21 cellular contexts compared by ENCODE assay signal in genomic region chr4:163818673-163819072, GRCh38.
"Had no signal": no experiment of that assay in that cellular context is flagged by ENCODE, and none has a peak within 500 bp of the region (broad histone marks: within the 10 kb centered on the region; RNA-seq: fewer than 3 reads in every experiment).

No MANE protein-coding gene starts in this region.

- H3K27ac ChIP-seq: coronary artery, ovary, right atrium auricular region, sigmoid colon, skin epidermis, thoracic aorta, transverse colon had no signal

- H3K4me1 Mint-ChIP-seq: mesothelial cell of epicardium; natural killer cell; neural crest cell; stimulated activated naive CD8-positive, alpha-beta T cell treated with anti-CD3 and anti-CD28 coated beads, Interleukin-15, amount 100 ng/mL, for 72 hours had no signal

- H3K9me3 Mint-ChIP-seq: mesothelial cell of epicardium; neural crest cell; stimulated activated naive B cell treated with anti-CD40 and anti-IgM and Interleukin-4, amounts not matched to agents 10 μg/mL and 1 μg/mL and 100 μg/mL, for 72 hours; stimulated activated naive CD8-positive, alpha-beta T cell treated with anti-CD3 and anti-CD28 coated beads, Interleukin-15, amount 100 ng/mL, for 72 hours had no signal

- DNase-seq: effector CD4-positive, alpha-beta T cell; foreskin melanocyte; head of caudate nucleus; hippocampal formation; kidney glomerular epithelial cell; natural killer cell; nucleus accumbens; ovary; sigmoid colon; stimulated activated CD4-positive, alpha-beta T cell treated with anti-CD3 and anti-CD28 coated beads, Interleukin-2, amount 100 ng/mL, for 24 hours; stimulated activated CD4-positive, alpha-beta T cell treated with anti-CD3 and anti-CD28 coated beads, Interleukin-4, amount 100 ng/mL, for 4 hours; stimulated activated naive B cell treated with anti-CD40 and anti-IgM and Interleukin-4, amounts not matched to agents 10 μg/mL and 1 μg/mL and 100 μg/mL, for 72 hours; stimulated activated naive CD8-positive, alpha-beta T cell treated with anti-CD3 and anti-CD28 coated beads, Interleukin-15, amount 100 ng/mL, for 72 hours; transverse colon had no signal

- FAIRE-seq: islet of Langerhans had no signal

- H3K27ac Mint-ChIP-seq: mesothelial cell of epicardium; natural killer cell; stimulated activated naive B cell treated with anti-CD40 and anti-IgM and Interleukin-4, amounts not matched to agents 10 μg/mL and 1 μg/mL and 100 μg/mL, for 72 hours; stimulated activated naive CD8-positive, alpha-beta T cell treated with anti-CD3 and anti-CD28 coated beads, Interleukin-15, amount 100 ng/mL, for 72 hours had no signal

- H3K36me3 ChIP-seq: ovary, right atrium auricular region, sigmoid colon, thoracic aorta, transverse colon had no signal

- H3K27me3 Mint-ChIP-seq: stimulated activated naive B cell treated with anti-CD40 and anti-IgM and Interleukin-4, amounts not matched to agents 10 μg/mL and 1 μg/mL and 100 μg/mL, for 72 hours; stimulated activated naive CD8-positive, alpha-beta T cell treated with anti-CD3 and anti-CD28 coated beads, Interleukin-15, amount 100 ng/mL, for 72 hours had no signal

- H3K36me3 Mint-ChIP-seq: mesothelial cell of epicardium; natural killer cell; stimulated activated naive B cell treated with anti-CD40 and anti-IgM and Interleukin-4, amounts not matched to agents 10 μg/mL and 1 μg/mL and 100 μg/mL, for 72 hours had no signal

- H3K4me1 ChIP-seq: right atrium auricular region, sigmoid colon, transverse colon had no signal

- H3K4me3 ChIP-seq: coronary artery, ovary, right atrium auricular region, sigmoid colon, skin epidermis, thoracic aorta, transverse colon had no signal

- H3K9me3 ChIP-seq: ovary, right atrium auricular region, sigmoid colon, thoracic aorta, transverse colon had no signal

- H3K4me3 Mint-ChIP-seq: mesothelial cell of epicardium; natural killer cell; neural crest cell; stimulated activated naive B cell treated with anti-CD40 and anti-IgM and Interleukin-4, amounts not matched to agents 10 μg/mL and 1 μg/mL and 100 μg/mL, for 72 hours; stimulated activated naive CD8-positive, alpha-beta T cell treated with anti-CD3 and anti-CD28 coated beads, Interleukin-15, amount 100 ng/mL, for 72 hours had no signal

- ATAC-seq: natural killer cell; stimulated activated naive B cell treated with anti-CD40 and anti-IgM and Interleukin-4, amounts not matched to agents 10 μg/mL and 1 μg/mL and 100 μg/mL, for 72 hours; stimulated activated naive CD8-positive, alpha-beta T cell treated with anti-CD3 and anti-CD28 coated beads, Interleukin-15, amount 100 ng/mL, for 72 hours had no signal

- H3K27me3 ChIP-seq: ovary, right atrium auricular region, sigmoid colon, transverse colon had no signal
